ENCODE assay signal across 1 cellular context in genomic region chr15:74958320-74958907, GRCh38.
TF ChIP-seq lines count a peak whose summit lies in the region.

No MANE protein-coding gene starts in this region.

TF ChIP-seq in IMR-90, 13 proteins besides CTCF, POLR2A, EP300 and RAD21:
- no peak for TF ChIP-seq MAFK (IDR thresholded peaks at IDR 0.05; ENCODE audit: low read depth, low read length)
- no peak for TF ChIP-seq USF2 (IDR thresholded peaks at IDR 0.05; ENCODE audit: low read depth, low read length)
- no peak for TF ChIP-seq FOS (IDR thresholded peaks at IDR 0.05; ENCODE audit: low read depth, low read length)
- TF ChIP-seq BHLHE40 (IDR thresholded peaks at IDR 0.05; ENCODE audit: low read depth, low read length) = no peak
- no peak for TF ChIP-seq CHD1 (IDR thresholded peaks at IDR 0.05; ENCODE audit: low read depth, low read length)
- TF ChIP-seq NFE2L2 (IDR thresholded peaks at IDR 0.05; ENCODE audit: low read depth, low read length) = no peak
- no peak for TF ChIP-seq RFX5 (IDR thresholded peaks at IDR 0.05; ENCODE audit: low read depth, low read length)
- no peak for TF ChIP-seq ELK1 (IDR thresholded peaks at IDR 0.05; ENCODE audit: borderline replicate concordance, low read depth, low read length)
- TF ChIP-seq MXI1 (IDR thresholded peaks at IDR 0.05; ENCODE audit: borderline replicate concordance, low read depth, low read length) = no peak
- TF ChIP-seq SMC3 (IDR thresholded peaks at IDR 0.05; ENCODE audit: low read depth, low read length) = no peak
- no peak for TF ChIP-seq CEBPB (IDR thresholded peaks at IDR 0.05; ENCODE audit: low read depth, low read length)
- no peak for TF ChIP-seq RCOR1 (IDR thresholded peaks at IDR 0.05; ENCODE audit: insufficient replicate concordance, low read length)
- TF ChIP-seq MAZ (IDR thresholded peaks at IDR 0.05; ENCODE audit: borderline replicate concordance, low read depth, low read length) = no peak
